Comparison of ENCODE assay signal across 16 cellular contexts in genomic region chr2:237326250-237327171, GRCh38.
DNase-seq lines count a peak whose midpoint lies in the region; ATAC-seq, FAIRE-seq and TF ChIP-seq lines count a peak whose summit lies in the region.
"Had no signal": no experiment of that assay in that cellular context is flagged by ENCODE, and none has a peak within 500 bp of the region (broad histone marks: within the 10 kb centered on the region; RNA-seq: fewer than 3 reads in every experiment).

No MANE protein-coding gene starts in this region.

- H3K79me2 ChIP-seq in mesendoderm (ENCODE audit: control insufficient read depth, insufficient read depth, low read length): no peaks in the 10 kb centered on the region

- no peak overlapping the region for H2BK15ac ChIP-seq in mesendoderm (replicated peaks; ENCODE audit: low read depth)

- peak overlapping the region; percentile 5 for H3K27ac ChIP-seq in skeletal muscle tissue (ENCODE audit: low read depth, low read length)
- H3K27ac ChIP-seq in mesendoderm (ENCODE audit: low read depth, low read length): no peak overlapping the region
- H3K27ac ChIP-seq: cardiac muscle cell, epithelial cell of prostate, spleen had no signal

- H3K4me3 Mint-ChIP-seq in HFFc6: no peak overlapping the region
- H3K4me3 Mint-ChIP-seq: activated T-helper 17 cell treated with anti-CD3 and anti-CD28 coated beads, Interleukin-2, amount 50 U/mL, for 72 hours; natural killer cell had no signal

- no peak overlapping the region for H2BK5ac ChIP-seq in mesendoderm (ENCODE audit: low read length)

- FAIRE-seq in endometrium (lab: Jason Lieb, UNC): peak; percentile 59
- FAIRE-seq: RCC 7860 had no signal

- H3K9me3 ChIP-seq in skeletal muscle tissue (ENCODE audit: control insufficient read depth in 3 of 3, low read length in 3 of 3): no peaks in the 10 kb centered on the region
- H3K9me3 ChIP-seq: spleen had no signal

- no peak overlapping the region for H2BK120ac ChIP-seq in mesendoderm (ENCODE audit: low read depth, low read length)

- peaks cover 55% of the 10 kb centered on the region for H3K36me3 Mint-ChIP-seq in HFFc6 (ENCODE audit: low read depth)
- H3K36me3 Mint-ChIP-seq: natural killer cell had no signal

- H4K8ac ChIP-seq in mesendoderm (ENCODE audit: low read depth, low read length): no peak overlapping the region

- no peak for DNase-seq in HFFc6
- peak; percentile 74 for DNase-seq in left kidney (ENCODE audit: low read depth, low spot score)
- DNase-seq in activated naive CD4-positive, alpha-beta T cell treated with Interleukin-2 at 50 U/mL for 16 hours: no peak
- DNase-seq in stimulated activated CD4-positive, alpha-beta T cell treated with anti-CD3 and anti-CD28 coated beads, Interleukin-1b, Interleukin-23, amount 100 ng/mL, for 48 hours: no peak
- DNase-seq in mesendoderm: no peak
- DNase-seq: DMS 273 treated with DMSO at 0.1 percent for 48 hours, natural killer cell, NCI-H345, spleen had no signal

- H3K4me1 ChIP-seq in skeletal muscle tissue (ENCODE audit: control insufficient read depth in 3 of 3, insufficient read depth in 3 of 3, low read length in 3 of 3) (peaks cover 15 to 20% (median 16%) of the 10 kb centered on the region in 3 donors), mesendoderm (ENCODE audit: control insufficient read depth, low read depth, low read length) (no peaks in the 10 kb centered on the region)
- H3K4me1 ChIP-seq: spleen had no signal

- H3K18ac ChIP-seq in mesendoderm (ENCODE audit: low read length): no peak overlapping the region

- no peak overlapping the region for H4K5ac ChIP-seq in mesendoderm (ENCODE audit: low read length)

- H3K4me1 Mint-ChIP-seq in HFFc6 (ENCODE audit: low read depth): peaks cover 68% of the 10 kb centered on the region
- H3K4me1 Mint-ChIP-seq: activated T-helper 17 cell treated with anti-CD3 and anti-CD28 coated beads, Interleukin-2, amount 50 U/mL, for 72 hours; natural killer cell had no signal

- no peak overlapping the region for H3K4ac ChIP-seq in mesendoderm (ENCODE audit: low read depth, low read length)

- no peaks in the 10 kb centered on the region for H3K27me3 ChIP-seq in skeletal muscle tissue (ENCODE audit: control insufficient read depth in 3 of 3, insufficient read depth in 3 of 3, low read length in 3 of 3)
- H3K27me3 ChIP-seq in mesendoderm (ENCODE audit: insufficient read depth, low read length, poor library complexity): no peaks in the 10 kb centered on the region
- H3K27me3 ChIP-seq: cardiac muscle cell had no signal

- H3K36me3 ChIP-seq in skeletal muscle tissue (ENCODE audit: control insufficient read depth in 3 of 3, insufficient read depth in 3 of 3, low read length in 3 of 3) (peaks cover 0 to 3% (median 0%) of the 10 kb centered on the region in 3 donors), mesendoderm (ENCODE audit: control insufficient read depth, insufficient read depth, low read length) (no peaks in the 10 kb centered on the region)
- H3K36me3 ChIP-seq: cardiac muscle cell, spleen had no signal

- H3K9ac ChIP-seq in skeletal muscle tissue (ENCODE audit: low read depth in 1 of 3, low read length in 3 of 3) (no peak overlapping the region), mesendoderm (ENCODE audit: low read length) (no peak overlapping the region)

- no peak for TF ChIP-seq CTCF in HFFc6 (IDR thresholded peaks at IDR 0.05)

- no peak overlapping the region for H2AK5ac ChIP-seq in mesendoderm (ENCODE audit: low read length)

- peak overlapping the region; percentile 77 for H3K27ac Mint-ChIP-seq in HFFc6
- H3K27ac Mint-ChIP-seq: activated T-helper 17 cell treated with anti-CD3 and anti-CD28 coated beads, Interleukin-2, amount 50 U/mL, for 72 hours; natural killer cell had no signal

- no peak for ATAC-seq in HG03432 (IDR thresholded peaks at IDR 0.05; ENCODE audit: unreplicated experiment)
- ATAC-seq: activated T-helper 17 cell treated with anti-CD3 and anti-CD28 coated beads, Interleukin-2, amount 50 U/mL, for 72 hours; natural killer cell had no signal

- H3K4me3 ChIP-seq in skeletal muscle tissue (ENCODE audit: low read length in 3 of 3) (no peak overlapping the region), mesendoderm (ENCODE audit: low read length) (no peak overlapping the region)
- H3K4me3 ChIP-seq: cardiac muscle cell, spleen had no signal

- no peak overlapping the region for H3K56ac ChIP-seq in mesendoderm (ENCODE audit: low read length)

- WGBS in mesendoderm (ENCODE audit: extremely low coverage, insufficient coverage, low lambda C conversion rate): no CpG with 5 or more reads among the region's 12 CpGs

- H3K27me3 Mint-ChIP-seq in HFFc6 (ENCODE audit: insufficient read depth): peaks cover 18% of the 10 kb centered on the region
- H3K27me3 Mint-ChIP-seq: activated T-helper 17 cell treated with anti-CD3 and anti-CD28 coated beads, Interleukin-2, amount 50 U/mL, for 72 hours had no signal

- no peak overlapping the region for H3K23ac ChIP-seq in mesendoderm (ENCODE audit: low read length)

- no peak overlapping the region for H3K4me2 ChIP-seq in mesendoderm (ENCODE audit: low read length)

- no peaks in the 10 kb centered on the region for H3K9me3 Mint-ChIP-seq in HFFc6
- H3K9me3 Mint-ChIP-seq: activated T-helper 17 cell treated with anti-CD3 and anti-CD28 coated beads, Interleukin-2, amount 50 U/mL, for 72 hours; natural killer cell had no signal

- H3K79me1 ChIP-seq in mesendoderm (ENCODE audit: low read length): no peaks in the 10 kb centered on the region
